22 cellular contexts compared by ENCODE assay signal in the genomic region with DNA sequence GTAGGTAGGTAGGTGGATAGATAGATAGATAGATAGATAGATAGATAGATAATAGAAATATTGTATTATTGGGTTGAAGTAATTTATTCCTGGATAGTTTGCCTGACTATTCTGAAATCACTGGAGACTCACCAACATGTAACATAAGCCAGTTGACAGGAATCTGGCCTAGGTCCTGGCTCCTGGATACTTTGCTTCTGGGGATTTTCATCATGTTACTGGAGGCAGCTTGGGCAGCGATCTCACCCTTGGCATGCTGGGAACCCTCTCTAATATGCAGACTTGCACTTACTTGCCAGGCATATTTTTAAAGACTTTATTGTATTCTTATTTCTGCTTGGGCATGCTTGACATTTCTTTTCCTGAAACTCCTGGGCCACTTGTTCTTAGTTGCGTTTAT.
DNase-seq lines count a peak whose midpoint lies in the region; ATAC-seq, FAIRE-seq and TF ChIP-seq lines count a peak whose summit lies in the region.
"Had no signal": no experiment of that assay in that cellular context is flagged by ENCODE, and none has a peak within 500 bp of the region (broad histone marks: within the 10 kb centered on the region; RNA-seq: fewer than 3 reads in every experiment).

No MANE protein-coding gene starts in this region.

- H3K4me3 ChIP-seq in keratinocyte (ENCODE audit: control insufficient read depth in 2 of 3, extremely low read depth in 1 of 3, insufficient read depth in 2 of 3, low read depth in 1 of 3, low read length in 3 of 3): no peak overlapping the region
- H3K4me3 ChIP-seq: BLaER1, K562, SK-N-MC had no signal

- ATAC-seq in HG03135 (IDR thresholded peaks at IDR 0.05; ENCODE audit: unreplicated experiment): no peak
- ATAC-seq in stimulated activated naive CD8-positive, alpha-beta T cell treated with anti-CD3 and anti-CD28 coated beads, Interleukin-15, Interleukin-2, amounts not matched to agents 100 U/mL and 50 U/mL, for 24 hours: no peak
- ATAC-seq: HepG2, K562 had no signal

- DNase-seq in RPMI7951 (ENCODE audit: low read depth) (peak; percentile 35), amniotic epithelial cell (ENCODE audit: low read depth) (peak; percentile 54), fibroblast of gingiva (ENCODE audit: low read depth) (peak; percentile 67), keratinocyte (ENCODE audit: low read depth, low spot score) (no peak), NCI-H1092 (lab: John Stamatoyannopoulos, UW) (no peak)
- DNase-seq in stimulated activated naive CD8-positive, alpha-beta T cell treated with anti-CD3 and anti-CD28 coated beads, Interleukin-15, Interleukin-2, amounts not matched to agents 100 U/mL and 50 U/mL, for 24 hours: no peak
- no peak for DNase-seq in activated CD4-positive, alpha-beta T cell treated with anti-CD3 and anti-CD28 coated beads for 48 hours
- DNase-seq: CD4-positive, alpha-beta T cell; H9; HFFc6; NCI-H1105; NCI-H2029 treated with DMSO at 0.1 percent for 48 hours; NCI-H2171; NCI-H526; SHP77 treated with DMSO at 0.1 percent for 48 hours had no signal

- no peaks in the 10 kb centered on the region for H3K9me1 ChIP-seq in keratinocyte (ENCODE audit: control insufficient read depth, extremely low read depth, insufficient read depth, low read length)

- no peak for TF ChIP-seq CTCF in keratinocyte (optimal IDR thresholded peaks at IDR 0.05 in 1 of 3, IDR thresholded peaks at IDR 0.05 in 1 of 3, conservative IDR thresholded peaks at IDR 0.05 in 1 of 3; ENCODE audit: extremely low read depth in 1 of 3, insufficient read depth in 2 of 3, low read length in 3 of 3)

- H4K20me1 ChIP-seq in keratinocyte (ENCODE audit: control insufficient read depth, extremely low read depth, insufficient read depth, low read length): no peaks in the 10 kb centered on the region
- H4K20me1 ChIP-seq: BLaER1 had no signal

- peak overlapping the region; percentile 41 for H2AFZ ChIP-seq in keratinocyte (ENCODE audit: control insufficient read depth, low read length)

- H3K79me2 ChIP-seq in keratinocyte (ENCODE audit: control insufficient read depth, insufficient read depth, low read length): no peaks in the 10 kb centered on the region

- no peaks in the 10 kb centered on the region for H3K9me3 ChIP-seq in keratinocyte (ENCODE audit: control insufficient read depth, low read depth, low read length)
- H3K9me3 ChIP-seq: BLaER1 had no signal

- dilution Hi-C loops in keratinocyte (cut with MboI; ENCODE audit: extremely low pct_ligation_motif_present, low sequenced_read_pairs): no loop called here

- H3K27me3 ChIP-seq in keratinocyte (ENCODE audit: control insufficient read depth, extremely low read depth, insufficient read depth, low read length): no peaks in the 10 kb centered on the region
- H3K27me3 ChIP-seq: BLaER1 had no signal

- FAIRE-seq in keratinocyte (lab: Jason Lieb, UNC): peak; percentile 77
- FAIRE-seq: GM12892, HepG2, K562 had no signal

- H3K27ac ChIP-seq in keratinocyte (ENCODE audit: control insufficient read depth, insufficient read depth, low read length): no peak overlapping the region
- H3K27ac ChIP-seq: BLaER1, HL-60, SK-N-MC had no signal

- H3K36me3 ChIP-seq in keratinocyte (ENCODE audit: control insufficient read depth in 2 of 2, extremely low read depth in 1 of 2, insufficient read depth in 2 of 2, low read length in 2 of 2): no peaks in the 10 kb centered on the region
- H3K36me3 ChIP-seq: BLaER1 had no signal

- H3K9ac ChIP-seq in keratinocyte (ENCODE audit: control insufficient read depth, extremely low read depth, insufficient read depth, low read length): no peak overlapping the region
- H3K9ac ChIP-seq: BLaER1 had no signal

- H3K4me2 ChIP-seq in keratinocyte (ENCODE audit: control insufficient read depth, extremely low read depth, insufficient read depth, low read depth, low read length): no peak overlapping the region
- H3K4me2 ChIP-seq: BLaER1 had no signal

- peaks cover 20% of the 10 kb centered on the region for H3K4me1 ChIP-seq in keratinocyte (ENCODE audit: control insufficient read depth, extremely low read depth, insufficient read depth, low read length)
- H3K4me1 ChIP-seq: BLaER1 had no signal

Comparison
In these comparisons a context has a peak if more than half of its experiments do, and no peak if none do; other contexts are left out.
1. DNase-seq: peak in RPMI7951 (single experiment), amniotic epithelial cell (single experiment) and fibroblast of gingiva (single experiment); none in keratinocyte (single experiment), NCI-H1092 (single experiment), stimulated activated naive CD8-positive, alpha-beta T cell treated with anti-CD3 and anti-CD28 coated beads, Interleukin-15, Interleukin-2, amounts not matched to agents 100 U/mL and 50 U/mL, for 24 hours (single experiment) and activated CD4-positive, alpha-beta T cell treated with anti-CD3 and anti-CD28 coated beads for 48 hours (single experiment).